ENCODE assay signal across 8 cellular contexts in genomic region chr20:25247666-25248500, GRCh38. TPM values are rescaled to one million over a fixed set of nuclear protein-coding genes. Genes with fewer than 3 reads are reported as not detected.
DNase-seq lines count a peak whose midpoint lies in the region; ATAC-seq and TF ChIP-seq lines count a peak whose summit lies in the region.

Gene PYGB, plus strand, starts transcription at chr20:25248085. Its CDS starts 94 bp downstream, at chr20:25248179.

- H3K9me3 ChIP-seq in DOHH2 (ENCODE audit: control insufficient read depth, insufficient read depth, low read length): no peaks in the 10 kb centered on the region
- H3K9me3 ChIP-seq in fibroblast of lung (ENCODE audit: control insufficient read depth, insufficient read depth, low read depth, low read length): no peaks in the 10 kb centered on the region
- H3K9me3 ChIP-seq in naive thymus-derived CD4-positive, alpha-beta T cell (ENCODE audit: control insufficient read depth in 2 of 3, low read length in 3 of 3): no peaks in the 10 kb centered on the region

- peaks cover 12% of the 10 kb centered on the region; the same call in 1 of the 2 replicates for H4K20me1 ChIP-seq in DOHH2 (ENCODE audit: control insufficient read depth, insufficient read depth, low read depth, low read length)
- no peaks in the 10 kb centered on the region for H4K20me1 ChIP-seq in fibroblast of lung (ENCODE audit: control insufficient read depth, extremely low read depth, insufficient read depth, low read length)

- H3K36me3 ChIP-seq in DOHH2 (ENCODE audit: control insufficient read depth, low read length) (no peaks in the 10 kb centered on the region), fibroblast of lung (ENCODE audit: control insufficient read depth, insufficient read depth, low read length) (peaks cover 2% of the 10 kb centered on the region)
- peaks cover 0 to 3% (median 0%) of the 10 kb centered on the region in 3 experiments for H3K36me3 ChIP-seq in naive thymus-derived CD4-positive, alpha-beta T cell (ENCODE audit: control insufficient read depth in 2 of 3, insufficient read depth in 3 of 3, low read length in 3 of 3)

- H3K9me3 Mint-ChIP-seq in naive thymus-derived CD4-positive, alpha-beta T cell: peaks cover 0 to 8% (median 2%) of the 10 kb centered on the region in 11 donors
- H3K9me3 Mint-ChIP-seq in stimulated activated naive B cell treated with anti-CD40 and anti-IgM and Interleukin-4, amounts not matched to agents 10 μg/mL and 1 μg/mL and 100 μg/mL, for 72 hours: no peaks in the 10 kb centered on the region

- DNase-seq in KG1 (lab: John Stamatoyannopoulos, UW) (peak; percentile 31), RWPE1 (ENCODE audit: low spot score) (peak; percentile 98), fibroblast of lung (ENCODE audit: low read depth in 2 of 2) (peak; percentile 83 to 86)
- peak; percentile 51 to 70 for DNase-seq in activated T-helper 1 cell treated with anti-CD3 and anti-CD28 coated beads, Interleukin-2, amount 50 U/mL, for 16 hours (ENCODE audit: low read depth in 1 of 2, low spot score in 1 of 2)
- peak; percentile 52 to 84 (median 68) for DNase-seq in naive thymus-derived CD4-positive, alpha-beta T cell
- peak; percentile 74 for DNase-seq in stimulated activated naive B cell treated with anti-CD40 and anti-IgM and Interleukin-4, amounts not matched to agents 10 μg/mL and 1 μg/mL and 100 μg/mL, for 72 hours

- H3K4me1 ChIP-seq in DOHH2 (ENCODE audit: control insufficient read depth, low read length) (peaks cover 38% of the 10 kb centered on the region), fibroblast of lung (ENCODE audit: control insufficient read depth, extremely low read depth, insufficient read depth, low read length) (peaks cover 6% of the 10 kb centered on the region)
- H3K4me1 ChIP-seq in naive thymus-derived CD4-positive, alpha-beta T cell (ENCODE audit: control insufficient read depth in 2 of 2, insufficient read depth in 2 of 2, low read length in 2 of 2): peaks cover 5 to 7% of the 10 kb centered on the region in 2 donors

- H3K27me3 ChIP-seq in DOHH2 (ENCODE audit: control insufficient read depth, low read length): peaks cover 9% of the 10 kb centered on the region; the same call in 1 of the 2 replicates
- H3K27me3 ChIP-seq in fibroblast of lung (ENCODE audit: control insufficient read depth, insufficient read depth, low read length): no peaks in the 10 kb centered on the region
- H3K27me3 ChIP-seq in naive thymus-derived CD4-positive, alpha-beta T cell (ENCODE audit: control insufficient read depth in 2 of 2, insufficient read depth in 2 of 2, low read length in 2 of 2): no peaks in the 10 kb centered on the region

- peak within 1 kb of the TSS; percentile 79 to 97 (median 87) for H3K27ac Mint-ChIP-seq in naive thymus-derived CD4-positive, alpha-beta T cell
- H3K27ac Mint-ChIP-seq in stimulated activated naive B cell treated with anti-CD40 and anti-IgM and Interleukin-4, amounts not matched to agents 10 μg/mL and 1 μg/mL and 100 μg/mL, for 72 hours: peak within 1 kb of the TSS; percentile 96

- intact Hi-C loops in naive thymus-derived CD4-positive, alpha-beta T cell (cut with micrococcal nuclease): loop anchor here (1.0 to 10.0 kb wide), 15 partner anchors 11 to 1037 kb away; partner anchors contain the start of genes ABHD12 (in 2 of the 2), APMAP (in 2 of the 2), GINS1 (in 2 of the 2) and NANP (in 2 of the 2)

- TF ChIP-seq CTCF in DOHH2 (IDR thresholded peaks at IDR 0.05; ENCODE audit: low read depth, low read length, poor library complexity, severe bottlenecking): no peak
- no peak for TF ChIP-seq CTCF in RWPE1 (conservative IDR thresholded peaks at IDR 0.05; ENCODE audit: low read depth)
- no peak for TF ChIP-seq CTCF in fibroblast of lung (conservative IDR thresholded peaks at IDR 0.05 in 1 of 2, IDR thresholded peaks at IDR 0.05 in 1 of 2; ENCODE audit: low read depth in 1 of 2, low read length in 2 of 2)

- H3K79me2 ChIP-seq in DOHH2 (ENCODE audit: control insufficient read depth, low read length): peaks cover 48% of the 10 kb centered on the region
- peaks cover 47% of the 10 kb centered on the region for H3K79me2 ChIP-seq in fibroblast of lung (ENCODE audit: control insufficient read depth, insufficient read depth, low read length)

- no peaks in the 10 kb centered on the region for H3K9me2 ChIP-seq in DOHH2 (replicated peaks; ENCODE audit: control insufficient read depth, low read length)

- peaks cover 19 to 57% (median 47%) of the 10 kb centered on the region in 7 donors for H3K4me1 Mint-ChIP-seq in naive thymus-derived CD4-positive, alpha-beta T cell
- H3K4me1 Mint-ChIP-seq in stimulated activated naive B cell treated with anti-CD40 and anti-IgM and Interleukin-4, amounts not matched to agents 10 μg/mL and 1 μg/mL and 100 μg/mL, for 72 hours: peaks cover 21 to 26% of the 10 kb centered on the region in 2 donors

- CTCF ChIA-PET in RWPE1 (lab: Yijun Ruan, JAX): interaction anchor here (0.6 to 2.0 kb wide), 6 partner anchors 24 to 143 kb away, joined by 3 to 10 read pairs (median 4); partner anchors contain the start of gene ABHD12
- CTCF ChIA-PET in naive thymus-derived CD4-positive, alpha-beta T cell (lab: Charles Lee): interaction anchor here (2.1 kb wide), 1 partner anchor 12 kb away, joined by 10 read pairs; no protein-coding TSS in a partner anchor

- H3K4me2 ChIP-seq in DOHH2 (ENCODE audit: low read length) (peak within 1 kb of the TSS; percentile 72), fibroblast of lung (ENCODE audit: extremely low read depth, insufficient read depth, low read length) (peak within 1 kb of the TSS; percentile 90)

- H3K4me3 Mint-ChIP-seq in naive thymus-derived CD4-positive, alpha-beta T cell: peak within 1 kb of the TSS; percentile 85 to 99 (median 94)
- H3K4me3 Mint-ChIP-seq in stimulated activated naive B cell treated with anti-CD40 and anti-IgM and Interleukin-4, amounts not matched to agents 10 μg/mL and 1 μg/mL and 100 μg/mL, for 72 hours: peak within 1 kb of the TSS; percentile 93 to 97

- H3K27ac ChIP-seq in DOHH2 (ENCODE audit: low read depth, low read length) (peak within 1 kb of the TSS; percentile 53), RWPE1 (peak within 1 kb of the TSS; percentile 95), fibroblast of lung (ENCODE audit: insufficient read depth, low read length) (peak within 1 kb of the TSS; percentile 77)
- peak within 1 kb of the TSS; percentile 75 for H3K27ac ChIP-seq in naive thymus-derived CD4-positive, alpha-beta T cell (ENCODE audit: low read depth, low read length)

- peaks cover 0 to 8% (median 0%) of the 10 kb centered on the region in 5 donors for H3K36me3 Mint-ChIP-seq in naive thymus-derived CD4-positive, alpha-beta T cell
- H3K36me3 Mint-ChIP-seq in stimulated activated naive B cell treated with anti-CD40 and anti-IgM and Interleukin-4, amounts not matched to agents 10 μg/mL and 1 μg/mL and 100 μg/mL, for 72 hours: peaks cover 0 to 10% of the 10 kb centered on the region in 2 donors

- peak within 1 kb of the TSS; percentile 80 for H3K9ac ChIP-seq in fibroblast of lung (ENCODE audit: insufficient read depth, low read length)

- H3F3A ChIP-seq in DOHH2 (ENCODE audit: control insufficient read depth, insufficient read depth): 0 out of 2 replicates have a peak, but pooled peaks cover 5% of the 10 kb centered on the region

- H3K27me3 Mint-ChIP-seq in naive thymus-derived CD4-positive, alpha-beta T cell: peaks cover 0 to 13% (median 0%) of the 10 kb centered on the region in 5 donors
- peaks cover 13 to 14% of the 10 kb centered on the region in 2 donors for H3K27me3 Mint-ChIP-seq in stimulated activated naive B cell treated with anti-CD40 and anti-IgM and Interleukin-4, amounts not matched to agents 10 μg/mL and 1 μg/mL and 100 μg/mL, for 72 hours

- peak within 1 kb of the TSS; percentile 86 for H2AFZ ChIP-seq in fibroblast of lung (ENCODE audit: low read length)

- H3K4me3 ChIP-seq in DOHH2 (ENCODE audit: low read length) (peak within 1 kb of the TSS; percentile 94), fibroblast of lung (replicated peaks in 1 of 4; ENCODE audit: control extremely low read depth in 1 of 4, insufficient read depth in 1 of 4, low read depth in 3 of 4, low read length in 4 of 4) (peak within 1 kb of the TSS; percentile 70 to 92 (median 87))
- H3K4me3 ChIP-seq in naive thymus-derived CD4-positive, alpha-beta T cell (ENCODE audit: low read length): peak within 1 kb of the TSS; percentile 93

- ATAC-seq in GM21737 (IDR thresholded peaks at IDR 0.05; ENCODE audit: unreplicated experiment): peak; percentile 62
- peak; percentile 95 for ATAC-seq in naive thymus-derived CD4-positive, alpha-beta T cell
- peak; percentile 77 to 82 for ATAC-seq in stimulated activated naive B cell treated with anti-CD40 and anti-IgM and Interleukin-4, amounts not matched to agents 10 μg/mL and 1 μg/mL and 100 μg/mL, for 72 hours (replicated peaks)

- POLR2A ChIA-PET in RWPE1 (lab: Yijun Ruan, JAX; ENCODE audit: low non-redundant PET): interaction anchor here (0.5 to 2.8 kb wide), 5 partner anchors 9 to 713 kb away, joined by 3 to 15 read pairs (median 6); no protein-coding TSS in a partner anchor
- POLR2A ChIA-PET in naive thymus-derived CD4-positive, alpha-beta T cell (lab: Charles Lee): interaction anchor here (0.6 to 6.8 kb wide), 9 partner anchors 11 to 378 kb away, joined by 3 to 55 read pairs (median 3); partner anchors contain the start of genes ABHD12, ACSS1 and ENTPD6

RNA-seq across cellular contexts. Expression of gene PYGB, which starts in this region (rescaled TPM):
- total RNA-seq in fibroblast of lung: 81.7 and 89.5 TPM in 2 replicates
- polyA plus RNA-seq in fibroblast of lung: 37.0 and 45.9 TPM in 2 replicates
- 68.9 and 88.6 TPM in 2 replicates for polyA plus RNA-seq in fibroblast of lung (2012)
- 127 and 141 TPM in 2 replicates for polyA minus RNA-seq in fibroblast of lung (ENCODE audit: low replicate concordance)
- 10 to 100 TPM; 29.8 to 45.2 (median 43.6) TPM for total RNA-seq in naive thymus-derived CD4-positive, alpha-beta T cell
- 10 to 100 TPM; 55.9 to 81.6 TPM for polyA plus RNA-seq in naive thymus-derived CD4-positive, alpha-beta T cell

Comparison
In these comparisons a context has a peak if more than half of its experiments do, and no peak if none do; other contexts are left out.
1. Peak in every context shown above with its lines: DNase-seq, ATAC-seq, H3K4me3 ChIP-seq and H3K27ac ChIP-seq.
2. DNase-seq: peak in every context shown above with its lines; median percentile 98 in RWPE1; 84 in fibroblast of lung; 74 in stimulated activated naive B cell treated with anti-CD40 and anti-IgM and Interleukin-4, amounts not matched to agents 10 μg/mL and 1 μg/mL and 100 μg/mL, for 72 hours; 68 in naive thymus-derived CD4-positive, alpha-beta T cell; 60 in activated T-helper 1 cell treated with anti-CD3 and anti-CD28 coated beads, Interleukin-2, amount 50 U/mL, for 16 hours; 31 in KG1.